ENCODE assay signal across 17 cellular contexts in the genomic region with DNA sequence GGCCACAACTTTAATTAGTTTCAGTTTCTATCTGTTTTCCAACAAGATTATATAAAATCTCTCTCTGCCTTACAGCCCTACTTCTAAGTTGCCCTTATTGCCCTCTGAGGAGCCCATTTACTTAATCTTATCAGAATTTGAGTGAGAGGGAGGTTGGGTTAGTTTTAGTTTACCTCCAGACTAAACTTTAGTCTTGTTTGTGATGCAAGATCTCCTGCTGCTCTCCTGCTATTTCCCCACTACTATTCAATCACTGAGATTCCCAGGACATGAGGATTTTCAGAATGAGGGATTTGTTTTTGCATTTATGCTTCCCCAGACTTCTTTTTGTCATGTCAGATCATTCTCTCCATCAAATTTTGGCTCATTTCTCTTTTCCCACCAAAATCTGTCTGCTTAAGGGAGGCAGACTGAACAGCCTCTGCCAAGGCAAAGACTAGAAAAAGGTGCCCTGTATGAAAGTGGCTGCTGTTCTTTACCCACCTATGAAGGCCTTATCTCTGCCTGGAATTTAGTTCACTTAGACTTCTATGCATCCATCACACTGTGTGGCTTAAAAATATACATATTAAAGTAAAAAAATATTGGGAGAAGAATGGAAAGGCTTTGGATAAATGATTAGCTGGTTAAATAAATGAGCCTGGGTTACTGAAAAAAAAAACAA.
DNase-seq lines count a peak whose midpoint lies in the region; ATAC-seq, FAIRE-seq and TF ChIP-seq lines count a peak whose summit lies in the region.
"Had no signal": no experiment of that assay in that cellular context is flagged by ENCODE, and none has a peak within 500 bp of the region (broad histone marks: within the 10 kb centered on the region; RNA-seq: fewer than 3 reads in every experiment).

No MANE protein-coding gene starts in this region.

- H3K9me3 ChIP-seq in liver (ENCODE audit: control insufficient read depth in 4 of 4, low read length in 3 of 4) (peaks cover 0 to 2% (median 0%) of the 10 kb centered on the region in 4 donors), HepG2 (ENCODE audit: low read length) (peaks cover 90% of the 10 kb centered on the region), iPS-18a (ENCODE audit: control insufficient read depth, low read depth, low read length) (peaks cover 5% of the 10 kb centered on the region), right cardiac atrium (ENCODE audit: control insufficient read depth, low read length) (no peaks in the 10 kb centered on the region)

- no peak overlapping the region for H3K4me3 ChIP-seq in liver (ENCODE audit: low read depth in 1 of 3, low read length in 3 of 3)
- H3K4me3 ChIP-seq in HepG2 (replicated peaks in 1 of 3; ENCODE audit: insufficient read depth in 1 of 3, low read depth in 2 of 3, low read length in 3 of 3): no peak overlapping the region
- H3K4me3 ChIP-seq in iPS-18a (ENCODE audit: low read length): no peak overlapping the region
- H3K4me3 ChIP-seq in right cardiac atrium (ENCODE audit: low read length): no peak overlapping the region

- TF ChIP-seq EP300 in HepG2 (IDR thresholded peaks at IDR 0.05; ENCODE audit: low read depth in 2 of 2, low read length in 2 of 2): no peak
- no peak for TF ChIP-seq EP300 in HepG2 (CRISPR knock-in tag; IDR thresholded peaks at IDR 0.05; ENCODE audit: borderline replicate concordance)

- no TSS peak for BruUV-seq in HepG2 (replicated peaks; lab: Mats Ljungman, UMichigan)

- no peak overlapping the region for H2AFZ ChIP-seq in HepG2 (ENCODE audit: low read length)

- H3K27ac ChIP-seq in liver (ENCODE audit: low read depth in 1 of 2, low read length in 2 of 2): no peak overlapping the region
- H3K27ac ChIP-seq in HepG2 (ENCODE audit: extremely low read length, insufficient read depth, low read length): no peak overlapping the region
- peak overlapping the region; percentile 39 for H3K27ac ChIP-seq in iPS-18a (ENCODE audit: low read length)
- no peak overlapping the region for H3K27ac ChIP-seq in right cardiac atrium (ENCODE audit: low read length)
- H3K27ac ChIP-seq: C4-2B had no signal

- H3K4me1 ChIP-seq in liver (ENCODE audit: control insufficient read depth in 4 of 4, insufficient read depth in 4 of 4, low read length in 3 of 4) (no peaks in the 10 kb centered on the region), HepG2 (ENCODE audit: insufficient read depth, low read length) (no peaks in the 10 kb centered on the region), iPS-18a (ENCODE audit: control insufficient read depth, low read depth, low read length) (peaks cover 10% of the 10 kb centered on the region), right cardiac atrium (ENCODE audit: control insufficient read depth, insufficient read depth, low read length) (no peaks in the 10 kb centered on the region)

- peak; percentile 6 to 35 for TF ChIP-seq RAD21 in liver (IDR thresholded peaks at IDR 0.05)
- no peak for TF ChIP-seq RAD21 in HepG2 (CRISPR knock-in tag; IDR thresholded peaks at IDR 0.05)

- CTCF ChIA-PET in HepG2 (lab: Yijun Ruan, JAX; ENCODE audit: low intra/inter-chr PET ratio, low total read pairs): no interaction called here

- POLR2A ChIA-PET in HepG2 (lab: Yijun Ruan, JAX): no interaction called here

- TF ChIP-seq CTCF in liver (IDR thresholded peaks at IDR 0.05; ENCODE audit: low read depth, low read length, missing input control) (no peak), HepG2 (CRISPR knock-in tag; IDR thresholded peaks at IDR 0.05) (no peak)

- H3K79me2 ChIP-seq in HepG2 (ENCODE audit: insufficient read depth, low read length): no peaks in the 10 kb centered on the region

- DNase-seq in HepG2 (ENCODE audit: low spot score): no peak
- peak; percentile 58 for DNase-seq in amniotic epithelial cell (ENCODE audit: low read depth)
- DNase-seq in globus pallidus (ENCODE audit: low spot score): no peak
- DNase-seq in right cardiac atrium: no peak
- no peak for DNase-seq in NCI-H774 (lab: John Stamatoyannopoulos, UW)
- DNase-seq in stimulated activated CD4-positive, alpha-beta T cell treated with anti-CD3 and anti-CD28 coated beads, Interleukin-4, amount 100 ng/mL, for 4 hours: no peak
- DNase-seq: 8988T, Kasumi-1, NCI-H1417 treated with DMSO at 0.1 percent for 48 hours, NCI-H2029, NCI-H2171 treated with DMSO at 0.1 percent for 48 hours, NCI-H510A, RPMI8226 had no signal

- ATAC-seq in HepG2 (no peak), right cardiac atrium (no peak)

- no peak overlapping the region for H3K9ac ChIP-seq in liver (ENCODE audit: low read depth in 1 of 2, low read length in 2 of 2)
- H3K9ac ChIP-seq in HepG2 (ENCODE audit: insufficient read depth, low read depth, low read length): no peak overlapping the region
- H3K9ac ChIP-seq in iPS-18a (ENCODE audit: low read length): peak overlapping the region; percentile 17

- H3K36me3 ChIP-seq in liver (ENCODE audit: control insufficient read depth in 4 of 4, insufficient read depth in 3 of 4, low read depth in 1 of 4, low read length in 3 of 4) (no peaks in the 10 kb centered on the region), HepG2 (replicated peaks in 1 of 2; ENCODE audit: control insufficient read depth in 1 of 2, insufficient read depth in 2 of 2, low read length in 2 of 2) (no peaks in the 10 kb centered on the region), iPS-18a (ENCODE audit: control insufficient read depth, low read depth, low read length) (no peaks in the 10 kb centered on the region)

- in situ Hi-C loops in HepG2 (cut with HindIII; ENCODE audit: extremely low pct_ligation_motif_present, low pct_unique_long_range_greater_than_20kb): no loop called here

- no peak for TF ChIP-seq POLR2A in HepG2 (IDR thresholded peaks at IDR 0.05; ENCODE audit: insufficient read depth in 1 of 2, low read depth in 2 of 2, low read length in 2 of 2)

- no peaks in the 10 kb centered on the region for H4K20me1 ChIP-seq in HepG2 (ENCODE audit: insufficient read depth, low read length)

- intact Hi-C loops in HepG2 (cut with micrococcal nuclease; ENCODE audit: unreplicated experiment) (no loop called here), right cardiac atrium (cut with DNase I) (no loop called here)

- H3K4me2 ChIP-seq in HepG2 (ENCODE audit: low read depth, low read length): no peak overlapping the region

- no peak for FAIRE-seq in HepG2 (lab: Jason Lieb, UNC)
- FAIRE-seq: GM18507 had no signal

- H3K27me3 ChIP-seq in liver (ENCODE audit: control insufficient read depth in 4 of 4, insufficient read depth in 4 of 4, low read length in 3 of 4) (no peaks in the 10 kb centered on the region), HepG2 (ENCODE audit: control insufficient read depth in 1 of 2, insufficient read depth in 2 of 2, low read length in 2 of 2) (no peaks in the 10 kb centered on the region), iPS-18a (ENCODE audit: control insufficient read depth, insufficient read depth, low read length) (no peaks in the 10 kb centered on the region), right cardiac atrium (ENCODE audit: control insufficient read depth, insufficient read depth) (no peaks in the 10 kb centered on the region)

TF ChIP-seq in liver, 16 proteins besides CTCF, POLR2A, EP300 and RAD21:
- TF ChIP-seq HNF4A (conservative IDR thresholded peaks at IDR 0.05) (peak; percentile 59), EGR1 (IDR thresholded peaks at IDR 0.05; ENCODE audit: low read depth in 2 of 2) (no peak), JUND (IDR thresholded peaks at IDR 0.05) (no peak), GABPA (IDR thresholded peaks at IDR 0.05 in 1 of 2, conservative IDR thresholded peaks at IDR 0.05 in 1 of 2) (no peak), HNF4G (IDR thresholded peaks at IDR 0.05) (no peak), RXRA (IDR thresholded peaks at IDR 0.05) (peak in 1 of 2 donors; percentile 15)
- TF ChIP-seq, protein P1, sequence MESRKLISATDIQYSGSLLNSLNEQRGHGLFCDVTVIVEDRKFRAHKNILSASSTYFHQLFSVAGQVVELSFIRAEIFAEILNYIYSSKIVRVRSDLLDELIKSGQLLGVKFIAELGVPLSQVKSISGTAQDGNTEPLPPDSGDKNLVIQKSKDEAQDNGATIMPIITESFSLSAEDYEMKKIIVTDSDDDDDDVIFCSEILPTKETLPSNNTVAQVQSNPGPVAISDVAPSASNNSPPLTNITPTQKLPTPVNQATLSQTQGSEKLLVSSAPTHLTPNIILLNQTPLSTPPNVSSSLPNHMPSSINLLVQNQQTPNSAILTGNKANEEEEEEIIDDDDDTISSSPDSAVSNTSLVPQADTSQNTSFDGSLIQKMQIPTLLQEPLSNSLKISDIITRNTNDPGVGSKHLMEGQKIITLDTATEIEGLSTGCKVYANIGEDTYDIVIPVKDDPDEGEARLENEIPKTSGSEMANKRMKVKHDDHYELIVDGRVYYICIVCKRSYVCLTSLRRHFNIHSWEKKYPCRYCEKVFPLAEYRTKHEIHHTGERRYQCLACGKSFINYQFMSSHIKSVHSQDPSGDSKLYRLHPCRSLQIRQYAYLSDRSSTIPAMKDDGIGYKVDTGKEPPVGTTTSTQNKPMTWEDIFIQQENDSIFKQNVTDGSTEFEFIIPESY (IDR thresholded peaks at IDR 0.05): no peak

TF ChIP-seq in HepG2, 621 proteins besides CTCF, POLR2A, EP300 and RAD21 (continues in another document):
- TF ChIP-seq, protein P2, sequence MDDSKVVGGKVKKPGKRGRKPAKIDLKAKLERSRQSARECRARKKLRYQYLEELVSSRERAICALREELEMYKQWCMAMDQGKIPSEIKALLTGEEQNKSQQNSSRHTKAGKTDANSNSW (CRISPR knock-in tag; IDR thresholded peaks at IDR 0.05; ENCODE audit: borderline replicate concordance): no peak
- no peak for TF ChIP-seq TAF1 (CRISPR knock-in tag; IDR thresholded peaks at IDR 0.05)
- TF ChIP-seq ATRX (CRISPR knock-in tag; IDR thresholded peaks at IDR 0.05; ENCODE audit: borderline replicate concordance): no peak
- no peak for TF ChIP-seq MED8 (CRISPR knock-in tag; IDR thresholded peaks at IDR 0.05; ENCODE audit: insufficient replicate concordance)
- TF ChIP-seq, protein P3, sequence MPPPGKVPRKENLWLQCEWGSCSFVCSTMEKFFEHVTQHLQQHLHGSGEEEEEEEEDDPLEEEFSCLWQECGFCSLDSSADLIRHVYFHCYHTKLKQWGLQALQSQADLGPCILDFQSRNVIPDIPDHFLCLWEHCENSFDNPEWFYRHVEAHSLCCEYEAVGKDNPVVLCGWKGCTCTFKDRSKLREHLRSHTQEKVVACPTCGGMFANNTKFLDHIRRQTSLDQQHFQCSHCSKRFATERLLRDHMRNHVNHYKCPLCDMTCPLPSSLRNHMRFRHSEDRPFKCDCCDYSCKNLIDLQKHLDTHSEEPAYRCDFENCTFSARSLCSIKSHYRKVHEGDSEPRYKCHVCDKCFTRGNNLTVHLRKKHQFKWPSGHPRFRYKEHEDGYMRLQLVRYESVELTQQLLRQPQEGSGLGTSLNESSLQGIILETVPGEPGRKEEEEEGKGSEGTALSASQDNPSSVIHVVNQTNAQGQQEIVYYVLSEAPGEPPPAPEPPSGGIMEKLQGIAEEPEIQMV (CRISPR knock-in tag; IDR thresholded peaks at IDR 0.05; ENCODE audit: low read depth): no peak
- no peak for TF ChIP-seq RFX5 (IDR thresholded peaks at IDR 0.05; ENCODE audit: low read depth, low read length)
